8 cellular contexts compared by ENCODE assay signal in genomic region chr3:119580148-119580760, GRCh38. TPM values are rescaled to one million over a fixed set of nuclear protein-coding genes. Genes with fewer than 3 reads are reported as not detected.
DNase-seq lines count a peak whose midpoint lies in the region; ATAC-seq and TF ChIP-seq lines count a peak whose summit lies in the region.

No MANE protein-coding gene starts in this region.

- H3K4me1 ChIP-seq in effector memory CD4-positive, alpha-beta T cell (ENCODE audit: control insufficient read depth, insufficient read depth, low read length, poor library complexity, severe bottlenecking): peaks cover 6% of the 10 kb centered on the region
- peaks cover 20% of the 10 kb centered on the region for H3K4me1 ChIP-seq in upper lobe of right lung

- peak overlapping the region; percentile 99 for H3K27ac Mint-ChIP-seq in memory B cell

- peak; percentile 9 for DNase-seq in activated naive CD4-positive, alpha-beta T cell treated with Interleukin-2 at 50 U/mL for 16 hours
- DNase-seq in activated naive CD4-positive, alpha-beta T cell (lab: John Stamatoyannopoulos, UW): no peak
- DNase-seq in NOMO-1 treated with dmso at 0.1 percent for 144 hours (lab: John Stamatoyannopoulos, UW; ENCODE audit: unreplicated experiment): peak; percentile 75
- no peak for DNase-seq in effector memory CD4-positive, alpha-beta T cell
- peak; percentile 56 to 57 for DNase-seq in memory B cell (ENCODE audit: low spot score in 2 of 2)
- DNase-seq in upper lobe of right lung: peak; percentile 71
- no peak for DNase-seq in NCI-H1417 (lab: John Stamatoyannopoulos, UW)

- H3K27me3 Mint-ChIP-seq in memory B cell: no peaks in the 10 kb centered on the region

- intact Hi-C loops in upper lobe of right lung (cut with DNase I): no loop called here

- H3K4me1 Mint-ChIP-seq in memory B cell: peaks cover 18% of the 10 kb centered on the region

- peak overlapping the region; percentile 52 for H3K27ac ChIP-seq in effector memory CD4-positive, alpha-beta T cell (ENCODE audit: insufficient read depth, low read length, poor library complexity, severe bottlenecking)
- peak overlapping the region; percentile 98 for H3K27ac ChIP-seq in upper lobe of right lung

- H3K27me3 ChIP-seq in effector memory CD4-positive, alpha-beta T cell (replicated peaks; ENCODE audit: control insufficient read depth, insufficient read depth, low read length, poor library complexity, severe bottlenecking): no peaks in the 10 kb centered on the region
- H3K27me3 ChIP-seq in upper lobe of right lung: no peaks in the 10 kb centered on the region

- H3K36me3 Mint-ChIP-seq in memory B cell: peaks cover 7% of the 10 kb centered on the region

- no peaks in the 10 kb centered on the region for H3K9me3 Mint-ChIP-seq in memory B cell

- TF ChIP-seq CTCF in upper lobe of right lung (IDR thresholded peaks at IDR 0.05): no peak

- H3K4me3 Mint-ChIP-seq in memory B cell: peak overlapping the region; percentile 96

- ATAC-seq in HG02759 (IDR thresholded peaks at IDR 0.05; ENCODE audit: unreplicated experiment) (peak; percentile 75), memory B cell (ENCODE audit: low read depth) (peak; percentile 71), upper lobe of right lung (peak; percentile 58)

- H3K36me3 ChIP-seq in effector memory CD4-positive, alpha-beta T cell (ENCODE audit: control insufficient read depth, insufficient read depth, low read length): no peaks in the 10 kb centered on the region
- H3K36me3 ChIP-seq in upper lobe of right lung: no peaks in the 10 kb centered on the region

- peak overlapping the region; percentile 69 for H3K4me3 ChIP-seq in effector memory CD4-positive, alpha-beta T cell (ENCODE audit: insufficient read depth, low read depth, low read length, poor library complexity, severe bottlenecking)
- H3K4me3 ChIP-seq in upper lobe of right lung: peak overlapping the region; percentile 66

- no peaks in the 10 kb centered on the region for H3K9me3 ChIP-seq in effector memory CD4-positive, alpha-beta T cell (ENCODE audit: control insufficient read depth, low read length)
- no peaks in the 10 kb centered on the region for H3K9me3 ChIP-seq in upper lobe of right lung

RNA-seq across cellular contexts. Expression of gene ADPRH, which starts 1.0 kb away (rescaled TPM):
- 26.5 TPM for total RNA-seq in upper lobe of right lung

RNA-seq across cellular contexts. Expression of gene PLA1A, which starts 17.4 kb away (rescaled TPM):
- 37.6 TPM for total RNA-seq in upper lobe of right lung

RNA-seq across cellular contexts. Expression of gene CD80, which starts 20.8 kb away (rescaled TPM):
- 7.9 TPM for total RNA-seq in upper lobe of right lung

Comparison
In these comparisons a context has a peak if more than half of its experiments do, and no peak if none do; other contexts are left out.
1. DNase-seq: peak in activated naive CD4-positive, alpha-beta T cell treated with Interleukin-2 at 50 U/mL for 16 hours (single experiment), NOMO-1 treated with dmso at 0.1 percent for 144 hours (single experiment), memory B cell (2 of 2) and upper lobe of right lung (single experiment); none in activated naive CD4-positive, alpha-beta T cell (0 of 4), effector memory CD4-positive, alpha-beta T cell (0 of 3) and NCI-H1417 (0 of 3).
2. Peak in every context shown above with its lines, with median percentiles within 50 percentile points of each other: ATAC-seq.